Comparison of ENCODE assay signal across 8 cellular contexts in genomic region chr17:18712354-18712999, GRCh38. TPM values are rescaled to one million over a fixed set of nuclear protein-coding genes. Genes with fewer than 3 reads are reported as not detected.
DNase-seq lines count a peak whose midpoint lies in the region; ATAC-seq, FAIRE-seq and TF ChIP-seq lines count a peak whose summit lies in the region.
"Not testable (repeated sequence)": the region's sequence is repeated elsewhere in the genome, so short reads cannot be mapped to it uniquely, and the experiment has no call there.

No MANE protein-coding gene starts in this region.

- TF ChIP-seq POLR2A in gastroesophageal sphincter (IDR thresholded peaks at IDR 0.05), result not testable (repeated sequence)

- peak; percentile 67 for ATAC-seq in gastroesophageal sphincter
- ATAC-seq in natural killer cell treated with Interleukin-12 subunit alpha and Interleukin-12 subunit beta and Interleukin-15 and Interleukin-18, amount 100 ng/mL, for 72 hours, result not testable (repeated sequence)

- H3K27ac ChIP-seq in astrocyte (ENCODE audit: low read depth, low read length); gastroesophageal sphincter: not testable (repeated sequence)

- not testable (repeated sequence) for H2AFZ ChIP-seq in astrocyte (ENCODE audit: low read depth, low read length)

- not testable (repeated sequence) for H3K4me1 ChIP-seq in astrocyte (ENCODE audit: insufficient read depth, low read length); gastroesophageal sphincter

- H3K9me3 Mint-ChIP-seq in HFFc6; astrocyte (ENCODE audit: unreplicated experiment); natural killer cell treated with Interleukin-12 subunit alpha and Interleukin-12 subunit beta and Interleukin-15 and Interleukin-18, amount 100 ng/mL, for 72 hours: not testable (repeated sequence)

- not testable (repeated sequence) for H3K79me2 ChIP-seq in astrocyte (ENCODE audit: insufficient read depth, low read length)

- not testable (repeated sequence) for H3K27ac Mint-ChIP-seq in HFFc6; astrocyte (ENCODE audit: unreplicated experiment); natural killer cell treated with Interleukin-12 subunit alpha and Interleukin-12 subunit beta and Interleukin-15 and Interleukin-18, amount 100 ng/mL, for 72 hours

- H3K36me3 Mint-ChIP-seq in HFFc6 (ENCODE audit: low read depth); astrocyte (ENCODE audit: low read depth, unreplicated experiment); natural killer cell treated with Interleukin-12 subunit alpha and Interleukin-12 subunit beta and Interleukin-15 and Interleukin-18, amount 100 ng/mL, for 72 hours: not testable (repeated sequence)

- not testable (repeated sequence) for H3K36me3 ChIP-seq in BJ (ENCODE audit: control insufficient read depth, insufficient read depth, low read length); astrocyte (ENCODE audit: insufficient read depth, low read length); gastroesophageal sphincter

- H3K4me1 Mint-ChIP-seq in HFFc6 (ENCODE audit: low read depth); astrocyte (ENCODE audit: low read depth, unreplicated experiment); natural killer cell treated with Interleukin-12 subunit alpha and Interleukin-12 subunit beta and Interleukin-15 and Interleukin-18, amount 100 ng/mL, for 72 hours (ENCODE audit: low read depth in 2 of 2): not testable (repeated sequence)

- not testable (repeated sequence) for H3K9ac ChIP-seq in astrocyte (ENCODE audit: low read length)

- not testable (repeated sequence) for H3K4me3 Mint-ChIP-seq in HFFc6; astrocyte (ENCODE audit: unreplicated experiment); natural killer cell treated with Interleukin-12 subunit alpha and Interleukin-12 subunit beta and Interleukin-15 and Interleukin-18, amount 100 ng/mL, for 72 hours

- not testable (repeated sequence) for TF ChIP-seq EP300 in gastroesophageal sphincter (IDR thresholded peaks at IDR 0.05)

- not testable (repeated sequence) for H3K27me3 ChIP-seq in BJ (ENCODE audit: control insufficient read depth, insufficient read depth, low read length); astrocyte (ENCODE audit: insufficient read depth, low read length); gastroesophageal sphincter

- H3K9me3 ChIP-seq in astrocyte (ENCODE audit: insufficient read depth, low read depth, low read length); gastroesophageal sphincter: not testable (repeated sequence)

- not testable (repeated sequence) for DNase-seq in BJ (ENCODE audit: low read depth)
- peak; percentile 52 for DNase-seq in HFFc6
- DNase-seq in NCI-H774 (lab: John Stamatoyannopoulos, UW), result peak; percentile 2
- DNase-seq in activated CD4-positive, CD25-positive, alpha-beta regulatory T cell treated with anti-CD3 and anti-CD28 coated beads, Interleukin-2, amount 50 U/mL, for 72 hours, result peak; percentile 55
- peak; percentile 5 for DNase-seq in astrocyte (ENCODE audit: low read depth)
- peak; percentile 66 for DNase-seq in natural killer cell treated with Interleukin-12 subunit alpha and Interleukin-12 subunit beta and Interleukin-15 and Interleukin-18, amount 100 ng/mL, for 72 hours (ENCODE audit: low spot score)
- DNase-seq in stimulated activated CD8-positive, alpha-beta memory T cell treated with anti-CD3 and anti-CD28 coated beads, Interleukin-15, amount 100 ng/mL, for 24 hours (ENCODE audit: low read depth), result peak; percentile 19

- WGBS in gastroesophageal sphincter (ENCODE audit: low coverage in 1 of 2), 2 donors, result 12 to 23% methylated on average over 2 to 4 of the region's 7 CpGs

- H3K4me2 ChIP-seq in astrocyte (ENCODE audit: low read length), result not testable (repeated sequence)

- H4K20me1 ChIP-seq in astrocyte (ENCODE audit: insufficient read depth, low read length), result not testable (repeated sequence)

- not testable (repeated sequence) for H3K4me3 ChIP-seq in BJ (ENCODE audit: low read depth, low read length); astrocyte (ENCODE audit: insufficient read depth, low read depth, low read length); gastroesophageal sphincter

- peak; percentile 46 for TF ChIP-seq CTCF in BJ (IDR thresholded peaks at IDR 0.05; ENCODE audit: insufficient read depth, low read depth, low read length)
- TF ChIP-seq CTCF in HFFc6 (IDR thresholded peaks at IDR 0.05), result peak; percentile 80
- TF ChIP-seq CTCF in astrocyte (IDR thresholded peaks at IDR 0.05; ENCODE audit: insufficient read depth, low read depth, low read length), result peak; percentile 33
- TF ChIP-seq CTCF in gastroesophageal sphincter (IDR thresholded peaks at IDR 0.05), result peak; percentile 28 to 65 (median 52)

- peak; percentile 50 for FAIRE-seq in astrocyte (lab: Jason Lieb, UNC)

- not testable (repeated sequence) for H3K27me3 Mint-ChIP-seq in HFFc6 (ENCODE audit: insufficient read depth); astrocyte (ENCODE audit: low read depth, unreplicated experiment); natural killer cell treated with Interleukin-12 subunit alpha and Interleukin-12 subunit beta and Interleukin-15 and Interleukin-18, amount 100 ng/mL, for 72 hours

- POLR2A ChIA-PET in BJ (lab: Charles Lee), result not testable (repeated sequence)

- CTCF ChIA-PET in BJ (lab: Yijun Ruan, JAX), result not testable (repeated sequence)

RNA-seq across cellular contexts. Expression of gene FOXO3B, which starts 30.4 kb away (rescaled TPM):
- 3.4 and 5.8 TPM in 2 replicates for polyA plus RNA-seq in BJ (2011; rRNA removed)
- 4.8 and 8.2 TPM in 2 replicates for polyA minus RNA-seq in BJ (2011; rRNA and poly(A)+ RNA removed)
- 1 to 10 TPM; 2.4 to 3.7 (median 3.3) TPM for total RNA-seq in HFFc6 (2021; fragmentation: NEBNext Ultra II Directional; extraction: Animal tissue kit (Norgen Biotek cat#: 25700))
- total RNA-seq in astrocyte, result 7.1 and 9.8 TPM in 2 replicates
- total RNA-seq in gastroesophageal sphincter, result 10 to 100 TPM in 1 of 4 donors, 1 to 10 TPM in 3; 4.7 to 12.0 (median 6.8) TPM
- total RNA-seq in natural killer cell treated with Interleukin-12 subunit alpha and Interleukin-12 subunit beta and Interleukin-15 and Interleukin-18, amount 100 ng/mL, for 72 hours, result 1 to 10 TPM; 3.8 to 9.6 TPM

RNA-seq across cellular contexts. Expression of gene FBXW10, which starts 31.4 kb away (rescaled TPM):
- 0.10 and 0.12 TPM in 2 replicates for polyA plus RNA-seq in BJ (2011; rRNA removed)
- polyA minus RNA-seq in BJ (2011; rRNA and poly(A)+ RNA removed), result 0.09 TPM in 1 of 2 replicates, not detected in the other
- total RNA-seq in HFFc6 (2021; fragmentation: NEBNext Ultra II Directional; extraction: Animal tissue kit (Norgen Biotek cat#: 25700)), result under 1 TPM in 2 of 6 experiments, not detected in 4; 0.05 to 0.07 TPM
- not detected in 2 replicates for total RNA-seq in astrocyte
- under 1 TPM in 1 of 4 donors, not detected in 3; 0.16 TPM for total RNA-seq in gastroesophageal sphincter
- not detected for total RNA-seq in natural killer cell treated with Interleukin-12 subunit alpha and Interleukin-12 subunit beta and Interleukin-15 and Interleukin-18, amount 100 ng/mL, for 72 hours
